13 cellular contexts compared by ENCODE assay signal in the genomic region with DNA sequence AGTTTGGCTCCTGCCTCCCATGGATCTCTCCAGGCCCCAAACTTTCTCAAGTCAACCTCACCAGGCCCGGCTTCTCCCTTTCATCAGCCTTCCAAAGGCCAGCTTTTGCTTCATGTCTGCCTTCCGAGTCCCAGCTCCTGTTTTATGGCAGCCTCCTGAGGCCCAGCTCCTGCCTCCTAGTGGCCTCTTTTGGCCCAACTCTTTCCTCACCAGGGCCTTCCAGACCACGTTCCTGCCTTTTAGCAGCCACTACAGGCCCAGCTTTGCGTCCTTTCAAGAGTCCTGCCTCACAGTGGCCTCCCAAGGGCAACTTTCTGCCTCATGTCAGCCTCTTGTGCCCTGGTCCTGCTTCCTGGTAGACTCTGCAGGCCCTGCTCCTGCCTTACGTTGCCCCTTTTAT. TPM values are rescaled to one million over a fixed set of nuclear protein-coding genes. Genes with fewer than 3 reads are reported as not detected.
DNase-seq lines count a peak whose midpoint lies in the region; ATAC-seq, FAIRE-seq and TF ChIP-seq lines count a peak whose summit lies in the region.
"Had no signal": no experiment of that assay in that cellular context is flagged by ENCODE, and none has a peak within 500 bp of the region (broad histone marks: within the 10 kb centered on the region; RNA-seq: fewer than 3 reads in every experiment).

No MANE protein-coding gene starts in this region.

- TF ChIP-seq CTCF in GM06990 (IDR thresholded peaks at IDR 0.05; ENCODE audit: insufficient read depth, low read length, poor library complexity, severe bottlenecking) (peak; percentile 22), GM12878 (IDR thresholded peaks at IDR 0.05 in 2 of 3, conservative IDR thresholded peaks at IDR 0.05 in 1 of 3; ENCODE audit: control insufficient read depth in 2 of 3, extremely low read depth in 1 of 3, insufficient read depth in 1 of 3, low read depth in 3 of 3, low read length in 3 of 3) (peak in 2 of 3 experiments; percentile 9 to 38; a peak in 3 of 6 replicates), nephron progenitor cell (IDR thresholded peaks at IDR 0.05) (no peak)
- no peak for TF ChIP-seq CTCF in CD8-positive, alpha-beta T cell (IDR thresholded peaks at IDR 0.05)

- TF ChIP-seq RAD21 in GM12878 (IDR thresholded peaks at IDR 0.05; ENCODE audit: insufficient read depth, low read depth, low read length): no peak

- H4K20me1 ChIP-seq in GM12878 (ENCODE audit: control insufficient read depth, insufficient read depth): no peaks in the 10 kb centered on the region

- H3K27me3 ChIP-seq in GM06990 (replicated peaks; ENCODE audit: control insufficient read depth, insufficient read depth, low read length) (no peaks in the 10 kb centered on the region), GM12878 (replicated peaks in 1 of 2; ENCODE audit: control insufficient read depth in 2 of 2, insufficient read depth in 2 of 2, low read length in 1 of 2) (no peaks in the 10 kb centered on the region)
- H3K27me3 ChIP-seq in CD8-positive, alpha-beta T cell (ENCODE audit: insufficient read depth, low read length): no peaks in the 10 kb centered on the region
- H3K27me3 ChIP-seq: right atrium auricular region, suprapubic skin had no signal

- no peak for FAIRE-seq in GM12878 (lab: Jason Lieb, UNC)
- FAIRE-seq: TTC549 had no signal

- no peak overlapping the region for H3K4me3 Mint-ChIP-seq in nephron progenitor cell
- no peak overlapping the region for H3K4me3 Mint-ChIP-seq in CD8-positive, alpha-beta T cell
- H3K4me3 Mint-ChIP-seq in activated T-cell treated with anti-CD3 and anti-CD28 coated beads, Interleukin-2, amount 50 U/mL, for 4 hours: no peak overlapping the region

- RAD21 ChIA-PET in GM12878 (lab: Charles Lee; ENCODE audit: unreplicated experiment): interaction anchor here (1.2 kb wide), 2 partner anchors 42 to 61 kb away, joined by 3 to 5 read pairs; no protein-coding TSS in a partner anchor

- in situ Hi-C loops in GM12878 (cut with MboI): no loop called here

- WGBS in GM12878 (ENCODE audit: insufficient coverage, insufficient replicate concordance, low lambda C conversion rate, missing lambda C conversion rate): 69% methylated on average over 5 of the region's 5 CpGs

- no peak overlapping the region for H3K9ac ChIP-seq in GM12878 (ENCODE audit: control insufficient read depth, insufficient read depth, low read length)

- DNase-seq in GM06990 (ENCODE audit: extremely low read depth, insufficient read length) (no peak), HT1080 (ENCODE audit: low read depth) (peak; percentile 23), GM12878 (ENCODE audit: low read depth, low spot score) (no peak), nephron progenitor cell (no peak), NCI-H1417 treated with DMSO at 0.1 percent for 48 hours (lab: John Stamatoyannopoulos, UW) (no peak)
- DNase-seq in CD8-positive, alpha-beta T cell: no peak
- DNase-seq in activated T-cell treated with anti-CD3 and anti-CD28 coated beads, Interleukin-2, amount 50 U/mL, for 4 hours: no peak
- DNase-seq: aorta had no signal

- intact Hi-C loops in GM12878 (cut with micrococcal nuclease; ENCODE audit: unreplicated experiment): no loop called here
- intact Hi-C loops in CD8-positive, alpha-beta T cell (cut with DNase I, micrococcal nuclease): no loop called here

- CTCF ChIA-PET in GM12878 (lab: Yijun Ruan, JAX): interaction anchor here (0.9 to 1.8 kb wide), 5 partner anchors 8 to 61 kb away, joined by 3 to 6 read pairs (median 4); no protein-coding TSS in a partner anchor
- CTCF ChIA-PET in CD8-positive, alpha-beta T cell (lab: Charles Lee): interaction anchor here (1.3 kb wide), 1 partner anchor 10 kb away, joined by 3 read pairs; no protein-coding TSS in a partner anchor

- BruUV-seq in GM12878 (replicated peaks; lab: Mats Ljungman, UMichigan): no TSS peak

- SMC1A ChIA-PET in GM12878 (lab: Charles Lee; ENCODE audit: uncharacterized antibody, unreplicated experiment): no interaction called here

- no peaks in the 10 kb centered on the region for H3K79me2 ChIP-seq in GM12878 (ENCODE audit: control insufficient read depth, insufficient read depth, low read length)

- H3K36me3 ChIP-seq in GM06990 (ENCODE audit: control insufficient read depth, insufficient read depth, low read length) (peaks cover 11% of the 10 kb centered on the region), GM12878 (ENCODE audit: control insufficient read depth in 2 of 2, insufficient read depth in 2 of 2, low read length in 1 of 2) (peaks cover 0 to 6% of the 10 kb centered on the region in 2 experiments; a peak in 2 of 4 replicates)
- H3K36me3 ChIP-seq in CD8-positive, alpha-beta T cell (ENCODE audit: insufficient read depth, low read length): no peaks in the 10 kb centered on the region
- H3K36me3 ChIP-seq: right atrium auricular region had no signal

- no peaks in the 10 kb centered on the region for H3K4me1 ChIP-seq in GM12878 (ENCODE audit: control insufficient read depth, insufficient read depth, low read length)
- no peaks in the 10 kb centered on the region for H3K4me1 ChIP-seq in CD8-positive, alpha-beta T cell (ENCODE audit: insufficient read depth, low read length)
- H3K4me1 ChIP-seq: right atrium auricular region, suprapubic skin had no signal

- no peak for TF ChIP-seq POLR2A in GM12878 (IDR thresholded peaks at IDR 0.05; ENCODE audit: low read depth, low read length)

- 0 out of 3 replicates have a peak, but pooled peaks have one; percentile 24 for ATAC-seq in GM12878
- no peak for ATAC-seq in CD8-positive, alpha-beta T cell
- no peak for ATAC-seq in GM18868 (IDR thresholded peaks at IDR 0.05; ENCODE audit: unreplicated experiment)
- no peak for ATAC-seq in activated T-cell treated with anti-CD3 and anti-CD28 coated beads, Interleukin-2, amount 50 U/mL, for 4 hours

- no peaks in the 10 kb centered on the region for H3K4me1 Mint-ChIP-seq in nephron progenitor cell
- H3K4me1 Mint-ChIP-seq in CD8-positive, alpha-beta T cell (ENCODE audit: low read depth): no peaks in the 10 kb centered on the region
- H3K4me1 Mint-ChIP-seq in activated T-cell treated with anti-CD3 and anti-CD28 coated beads, Interleukin-2, amount 50 U/mL, for 4 hours (ENCODE audit: low read depth): no peaks in the 10 kb centered on the region

- H3K9me3 ChIP-seq in GM12878 (replicated peaks; ENCODE audit: control insufficient read depth, insufficient read depth, low read length): no peaks in the 10 kb centered on the region
- H3K9me3 ChIP-seq in CD8-positive, alpha-beta T cell (ENCODE audit: low read length): no peaks in the 10 kb centered on the region
- H3K9me3 ChIP-seq: right atrium auricular region, suprapubic skin had no signal

- TF ChIP-seq EP300 in GM12878 (IDR thresholded peaks at IDR 0.05; ENCODE audit: borderline replicate concordance in 1 of 2, control insufficient read depth in 1 of 2, low read depth in 2 of 2, low read length in 2 of 2): no peak

- H3K4me3 ChIP-seq in GM06990 (replicated peaks; ENCODE audit: low read depth, low read length): no peak overlapping the region
- no peak overlapping the region for H3K4me3 ChIP-seq in GM12878
- no peak overlapping the region for H3K4me3 ChIP-seq in CD8-positive, alpha-beta T cell (ENCODE audit: low read depth, low read length)
- H3K4me3 ChIP-seq: right atrium auricular region, suprapubic skin had no signal

- POLR2A ChIA-PET in GM12878 (lab: Charles Lee): interaction anchor here (0.6 kb wide), 1 partner anchor 10 kb away, joined by 6 read pairs; no protein-coding TSS in a partner anchor
- POLR2A ChIA-PET in CD8-positive, alpha-beta T cell (lab: Charles Lee): no interaction called here

- peaks cover 9% of the 10 kb centered on the region for H3K27me3 Mint-ChIP-seq in nephron progenitor cell (ENCODE audit: low read depth, poor library complexity)
- H3K27me3 Mint-ChIP-seq in CD8-positive, alpha-beta T cell (ENCODE audit: low read depth): no peaks in the 10 kb centered on the region
- no peaks in the 10 kb centered on the region for H3K27me3 Mint-ChIP-seq in activated T-cell treated with anti-CD3 and anti-CD28 coated beads, Interleukin-2, amount 50 U/mL, for 4 hours (ENCODE audit: low read depth)

- no peaks in the 10 kb centered on the region for H3K9me3 Mint-ChIP-seq in nephron progenitor cell
- no peaks in the 10 kb centered on the region for H3K9me3 Mint-ChIP-seq in CD8-positive, alpha-beta T cell
- no peaks in the 10 kb centered on the region for H3K9me3 Mint-ChIP-seq in activated T-cell treated with anti-CD3 and anti-CD28 coated beads, Interleukin-2, amount 50 U/mL, for 4 hours

- H3K27ac ChIP-seq in GM12878 (ENCODE audit: control insufficient read depth, insufficient read depth): no peak overlapping the region
- no peak overlapping the region for H3K27ac ChIP-seq in CD8-positive, alpha-beta T cell (ENCODE audit: low read depth, low read length)
- H3K27ac ChIP-seq: right atrium auricular region, RWPE1, suprapubic skin had no signal

- H3K36me3 Mint-ChIP-seq in nephron progenitor cell (ENCODE audit: low read depth): peaks cover 5% of the 10 kb centered on the region
- peaks cover 6% of the 10 kb centered on the region for H3K36me3 Mint-ChIP-seq in CD8-positive, alpha-beta T cell
- peaks cover 4% of the 10 kb centered on the region for H3K36me3 Mint-ChIP-seq in activated T-cell treated with anti-CD3 and anti-CD28 coated beads, Interleukin-2, amount 50 U/mL, for 4 hours (ENCODE audit: insufficient read depth)

- peak overlapping the region; percentile 66 for H3K27ac Mint-ChIP-seq in nephron progenitor cell
- no peak overlapping the region for H3K27ac Mint-ChIP-seq in CD8-positive, alpha-beta T cell

- H3K4me2 ChIP-seq in GM12878 (ENCODE audit: control insufficient read depth, insufficient read depth): no peak overlapping the region

- no peak overlapping the region for H2AFZ ChIP-seq in GM12878 (ENCODE audit: control insufficient read depth, low read depth, low read length)

RNA-seq across cellular contexts. Expression of a gene that starts 15.3 kb away (rescaled TPM):
- total RNA-seq in HT1080 (2014; rRNA removed; shearing (Covaris generic)): 101 and 108 TPM in 2 replicates
- 76.8 and 80.7 TPM in 2 replicates for polyA plus RNA-seq in HT1080 (2015; cell fraction: cytosol; rRNA removed)
- 51.1 and 58.8 TPM in 2 replicates for polyA plus RNA-seq in HT1080 (2015; cell fraction: nucleus; rRNA removed)
- total RNA-seq in GM12878 (2013; cell fraction: nucleolus; rRNA removed): 110 and 138 TPM in 2 replicates
- total RNA-seq in GM12878 (2014; rRNA removed): 60.8 and 63.7 TPM in 2 replicates
- 43.5 and 45.3 TPM in 2 replicates for total RNA-seq in GM12878 (2014; rRNA removed; fragmentation: Illumina TruSeq; extraction: Trizol)
- total RNA-seq in GM12878 (2021): 70.0 and 74.3 TPM in 2 replicates
- polyA plus RNA-seq in GM12878 (2011; ENCODE audit: low read depth): 23.8 TPM
- 49.8 and 93.5 TPM in 2 replicates for polyA plus RNA-seq in GM12878 (2011; rRNA removed)
- 136 and 180 TPM in 2 replicates for polyA plus RNA-seq in GM12878 (2011; cell fraction: cytosol; rRNA removed)
- 97.3 and 107 TPM in 2 replicates for polyA plus RNA-seq in GM12878 (2011; cell fraction: nucleus; rRNA removed)
- polyA plus RNA-seq in GM12878 (2012): 39.5 and 41.8 TPM in 2 replicates
- polyA plus RNA-seq in GM12878 (2014; fragmentation: Illumina TruSeq; extraction: Trizol): 39.0 and 81.5 TPM in 2 replicates
- polyA plus RNA-seq in GM12878 (2014; fragmentation: Nextera tagmentation; extraction: Ambion mirVana): 10 to 100 TPM in 1 of 2 experiments, 1 to 10 TPM in 1; 6.3 to 10.5 TPM
- polyA plus RNA-seq in GM12878 (2014; rRNA removed): 58.4 and 69.0 TPM in 2 replicates
- 10 to 100 TPM; 17.4 to 84.9 TPM for polyA plus RNA-seq in GM12878 (2016; fragmentation: Nextera tagmentation; extraction: Ambion mirVana)
- polyA minus RNA-seq in GM12878 (2011; rRNA and poly(A)+ RNA removed): 157 TPM in 2 replicates
- 40.6 and 52.5 TPM in 2 replicates for polyA minus RNA-seq in GM12878 (2011; cell fraction: cytosol; rRNA and poly(A)+ RNA removed)
- 20.9 and 30.4 TPM in 2 replicates for polyA minus RNA-seq in GM12878 (2011; cell fraction: nucleus; rRNA and poly(A)+ RNA removed)
- 10 to 100 TPM; 67.2 to 72.1 TPM for total RNA-seq in CD8-positive, alpha-beta T cell
- total RNA-seq in activated T-cell treated with anti-CD3 and anti-CD28 coated beads, Interleukin-2, amount 50 U/mL, for 4 hours: 10 to 100 TPM; 89.7 to 91.8 (median 91.8) TPM

Comparison
In these comparisons a context has a peak if more than half of its experiments do, and no peak if none do; other contexts are left out.
1. CTCF ChIP-seq: peak in GM06990 (single experiment) and GM12878 (2 of 3); none in nephron progenitor cell (single experiment) and CD8-positive, alpha-beta T cell (single experiment).